1 cellular context compared by ENCODE assay signal in genomic region chr7:101814081-101814995, GRCh38.
TF ChIP-seq lines count a peak whose summit lies in the region.

No MANE protein-coding gene starts in this region.

TF ChIP-seq in HEK293, 187 proteins besides CTCF, POLR2A, EP300 and RAD21 (continued from another document):
- TF ChIP-seq, protein P1, sequence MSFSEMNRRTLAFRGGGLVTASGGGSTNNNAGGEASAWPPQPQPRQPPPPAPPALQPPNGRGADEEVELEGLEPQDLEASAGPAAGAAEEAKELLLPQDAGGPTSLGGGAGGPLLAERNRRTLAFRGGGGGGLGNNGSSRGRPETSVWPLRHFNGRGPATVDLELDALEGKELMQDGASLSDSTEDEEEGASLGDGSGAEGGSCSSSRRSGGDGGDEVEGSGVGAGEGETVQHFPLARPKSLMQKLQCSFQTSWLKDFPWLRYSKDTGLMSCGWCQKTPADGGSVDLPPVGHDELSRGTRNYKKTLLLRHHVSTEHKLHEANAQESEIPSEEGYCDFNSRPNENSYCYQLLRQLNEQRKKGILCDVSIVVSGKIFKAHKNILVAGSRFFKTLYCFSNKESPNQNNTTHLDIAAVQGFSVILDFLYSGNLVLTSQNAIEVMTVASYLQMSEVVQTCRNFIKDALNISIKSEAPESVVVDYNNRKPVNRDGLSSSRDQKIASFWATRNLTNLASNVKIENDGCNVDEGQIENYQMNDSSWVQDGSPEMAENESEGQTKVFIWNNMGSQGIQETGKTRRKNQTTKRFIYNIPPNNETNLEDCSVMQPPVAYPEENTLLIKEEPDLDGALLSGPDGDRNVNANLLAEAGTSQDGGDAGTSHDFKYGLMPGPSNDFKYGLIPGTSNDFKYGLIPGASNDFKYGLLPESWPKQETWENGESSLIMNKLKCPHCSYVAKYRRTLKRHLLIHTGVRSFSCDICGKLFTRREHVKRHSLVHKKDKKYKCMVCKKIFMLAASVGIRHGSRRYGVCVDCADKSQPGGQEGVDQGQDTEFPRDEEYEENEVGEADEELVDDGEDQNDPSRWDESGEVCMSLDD (tag by site-specific recombination; IDR thresholded peaks at IDR 0.05) = peak; percentile 92
- TF ChIP-seq, protein P2, sequence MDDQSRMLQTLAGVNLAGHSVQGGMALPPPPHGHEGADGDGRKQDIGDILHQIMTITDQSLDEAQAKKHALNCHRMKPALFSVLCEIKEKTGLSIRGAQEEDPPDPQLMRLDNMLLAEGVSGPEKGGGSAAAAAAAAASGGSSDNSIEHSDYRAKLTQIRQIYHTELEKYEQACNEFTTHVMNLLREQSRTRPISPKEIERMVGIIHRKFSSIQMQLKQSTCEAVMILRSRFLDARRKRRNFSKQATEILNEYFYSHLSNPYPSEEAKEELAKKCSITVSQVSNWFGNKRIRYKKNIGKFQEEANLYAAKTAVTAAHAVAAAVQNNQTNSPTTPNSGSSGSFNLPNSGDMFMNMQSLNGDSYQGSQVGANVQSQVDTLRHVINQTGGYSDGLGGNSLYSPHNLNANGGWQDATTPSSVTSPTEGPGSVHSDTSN (CRISPR knock-in tag; IDR thresholded peaks at IDR 0.05) = 0 out of 2 replicates have a peak, but pooled peaks have one; percentile 43
- TF ChIP-seq IKZF3 (tag by site-specific recombination; IDR thresholded peaks at IDR 0.05) (0 out of 2 replicates have a peak, but pooled peaks have one; percentile 9), GLIS1 (tag by site-specific recombination; IDR thresholded peaks at IDR 0.05) (peak; percentile 64; the same call in 1 of the 2 replicates), ZNF19 (tag by site-specific recombination; IDR thresholded peaks at IDR 0.05; ENCODE audit: low read depth) (no peak), ZNF692 (tag by site-specific recombination; IDR thresholded peaks at IDR 0.05) (peak; percentile 13; the same call in 1 of the 2 replicates), OSR2 (tag by site-specific recombination; IDR thresholded peaks at IDR 0.05) (peak; percentile 5; the same call in 1 of the 2 replicates), ZBTB20 (tag by site-specific recombination; IDR thresholded peaks at IDR 0.05) (peak; percentile 27; the same call in 1 of the 2 replicates), GLIS2 (tag by site-specific recombination; IDR thresholded peaks at IDR 0.05) (peak; percentile 78), ZBTB44 (tag by site-specific recombination; IDR thresholded peaks at IDR 0.05) (0 out of 2 replicates have a peak, but pooled peaks have one; percentile 45), ZNF777 (tag by site-specific recombination; IDR thresholded peaks at IDR 0.05; ENCODE audit: borderline replicate concordance) (peak; percentile 85; the same call in 1 of the 2 replicates), ZNF423 (tag by site-specific recombination; IDR thresholded peaks at IDR 0.05) (peak; percentile 76; the same call in 1 of the 2 replicates), ZXDB (tag by site-specific recombination; IDR thresholded peaks at IDR 0.05) (0 out of 2 replicates have a peak, but pooled peaks have one; percentile 12), ZBTB8A (tag by site-specific recombination; IDR thresholded peaks at IDR 0.05) (peak; percentile 70), ZBTB7A (tag by site-specific recombination; IDR thresholded peaks at IDR 0.05; ENCODE audit: low read depth) (no peak), ZNF704 (tag by site-specific recombination; IDR thresholded peaks at IDR 0.05) (no peak), ZBTB1 (tag by site-specific recombination; IDR thresholded peaks at IDR 0.05) (no peak), PRDM1 (tag by site-specific recombination; IDR thresholded peaks at IDR 0.05) (peak; percentile 99)
- TF ChIP-seq, protein P3, sequence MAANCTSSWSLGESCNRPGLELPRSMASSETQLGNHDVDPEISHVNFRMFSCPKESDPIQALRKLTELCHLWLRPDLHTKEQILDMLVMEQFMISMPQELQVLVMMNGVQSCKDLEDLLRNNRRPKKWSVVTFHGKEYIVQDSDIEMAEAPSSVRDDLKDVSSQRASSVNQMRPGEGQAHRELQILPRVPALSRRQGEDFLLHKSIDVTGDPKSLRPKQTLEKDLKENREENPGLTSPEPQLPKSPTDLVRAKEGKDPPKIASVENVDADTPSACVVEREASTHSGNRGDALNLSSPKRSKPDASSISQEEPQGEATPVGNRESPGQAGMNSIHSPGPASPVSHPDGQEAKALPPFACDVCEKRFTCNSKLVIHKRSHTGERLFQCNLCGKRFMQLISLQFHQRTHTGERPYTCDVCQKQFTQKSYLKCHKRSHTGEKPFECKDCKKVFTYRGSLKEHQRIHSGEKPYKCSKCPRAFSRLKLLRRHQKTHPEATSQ (tag by site-specific recombination; IDR thresholded peaks at IDR 0.05) = no peak
